Comparison of ENCODE assay signal across 1 cellular context in genomic region chr1:82689217-82689616, GRCh38.
TF ChIP-seq lines count a peak whose summit lies in the region.

No MANE protein-coding gene starts in this region.

TF ChIP-seq in K562, 482 proteins besides CTCF, POLR2A, EP300 and RAD21 (continued from another document):
- no peak for TF ChIP-seq ZNF395 (CRISPR knock-in tag; IDR thresholded peaks at IDR 0.05)
